Comparison of ENCODE assay signal across 1 cellular context in genomic region chr19:57903298-57904174, GRCh38.
TF ChIP-seq lines count a peak whose summit lies in the region.

No MANE protein-coding gene starts in this region.

TF ChIP-seq in HepG2, 621 proteins besides CTCF, POLR2A, EP300 and RAD21:
- TF ChIP-seq ATF4 (CRISPR knock-in tag; IDR thresholded peaks at IDR 0.05) (0 out of 4 replicates have a peak, but pooled peaks of 1 of the 2 experiments have one; percentile 27), KLF12 (CRISPR knock-in tag; IDR thresholded peaks at IDR 0.05; ENCODE audit: borderline replicate concordance) (no peak), STAG1 (CRISPR knock-in tag; IDR thresholded peaks at IDR 0.05) (peak; percentile 38), KLF13 (CRISPR knock-in tag; IDR thresholded peaks at IDR 0.05) (no peak), HNF4G (IDR thresholded peaks at IDR 0.05; ENCODE audit: borderline replicate concordance, low read depth, low read length) (0 out of 2 replicates have a peak, but pooled peaks have one; percentile 5), HNF4G (CRISPR knock-in tag; IDR thresholded peaks at IDR 0.05; ENCODE audit: borderline replicate concordance, low read depth) (no peak), ATF7 (IDR thresholded peaks at IDR 0.05) (peak; percentile 69), ATF7 (CRISPR knock-in tag; IDR thresholded peaks at IDR 0.05) (no peak), ZNF776 (CRISPR knock-in tag; IDR thresholded peaks at IDR 0.05) (no peak), CEBPB (IDR thresholded peaks at IDR 0.05; ENCODE audit: borderline replicate concordance, low read depth, low read length) (peak; percentile 38; the same call in 1 of the 2 replicates)
